ENCODE assay signal across 1 cellular context in the genomic region with DNA sequence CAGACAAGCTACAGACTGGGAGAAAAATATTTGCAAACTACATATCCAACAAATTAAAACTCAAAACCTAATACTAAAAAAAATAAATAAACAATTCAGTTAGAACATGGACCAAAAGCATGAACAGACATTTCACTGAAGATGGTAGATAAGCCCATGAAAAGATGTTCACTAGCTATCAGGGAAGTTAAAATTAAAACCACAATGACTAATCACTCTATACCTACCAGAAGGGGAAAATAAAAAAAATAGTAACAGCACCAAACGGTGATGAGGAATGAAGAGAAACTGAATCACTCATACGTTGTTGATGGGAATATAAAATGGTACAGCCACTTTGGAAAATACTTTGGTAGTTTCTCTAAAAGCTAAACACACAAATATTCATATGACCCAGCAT.
TF ChIP-seq lines count a peak whose summit lies in the region.

No MANE protein-coding gene starts in this region.

TF ChIP-seq in K562, 482 proteins besides CTCF, POLR2A, EP300 and RAD21 (continued from another document and continues in another):
- TF ChIP-seq CBFA2T2 (conservative IDR thresholded peaks at IDR 0.05) (0 out of 2 replicates have a peak, but pooled peaks have one; percentile 10), MNT (conservative IDR thresholded peaks at IDR 0.05) (0 out of 4 replicates have a peak, but pooled peaks of 1 of the 2 experiments have one; percentile 16), ILK (tag; IDR thresholded peaks at IDR 0.05; ENCODE audit: borderline replicate concordance, low read depth) (no peak), PRDM10 (IDR thresholded peaks at IDR 0.05; ENCODE audit: partially characterized antibody) (no peak), FOSL1 (tag; conservative IDR thresholded peaks at IDR 0.05) (peak; percentile 51), BMI1 (IDR thresholded peaks at IDR 0.05; ENCODE audit: low read length) (no peak), RCOR1 (IDR thresholded peaks at IDR 0.05; ENCODE audit: borderline replicate concordance in 1 of 2, low read depth in 2 of 2, low read length in 2 of 2) (peak in 1 of 2 experiments; percentile 48; a peak in 1 of 4 replicates), TSC22D4 (tag; IDR thresholded peaks at IDR 0.05) (no peak), HDAC2 (IDR thresholded peaks at IDR 0.05) (peak; percentile 37; the same call in 1 of the 2 replicates), ZNF311 (CRISPR knock-in tag; IDR thresholded peaks at IDR 0.05) (no peak), ZNF316 (IDR thresholded peaks at IDR 0.05) (peak; percentile 56; the same call in 1 of the 2 replicates), NEUROD1 (IDR thresholded peaks at IDR 0.05; ENCODE audit: borderline replicate concordance, low read depth, low read length, partially characterized antibody) (no peak), BCL6 (CRISPR knock-in tag; IDR thresholded peaks at IDR 0.05) (no peak), SNIP1 (IDR thresholded peaks at IDR 0.05; ENCODE audit: low read depth) (no peak), TEAD4 (IDR thresholded peaks at IDR 0.05; ENCODE audit: low read length) (0 out of 2 replicates have a peak, but pooled peaks have one; percentile 14), TEAD4 (CRISPR knock-in tag; IDR thresholded peaks at IDR 0.05; ENCODE audit: borderline replicate concordance) (no peak), HOMEZ (CRISPR knock-in tag; IDR thresholded peaks at IDR 0.05) (no peak), GTF3C2 (IDR thresholded peaks at IDR 0.05; ENCODE audit: borderline replicate concordance, extremely low read depth, insufficient read length) (no peak), ZNF766 (CRISPR knock-in tag; conservative IDR thresholded peaks at IDR 0.05) (no peak), ZNF395 (CRISPR knock-in tag; IDR thresholded peaks at IDR 0.05) (no peak), NKRF (IDR thresholded peaks at IDR 0.05; ENCODE audit: borderline replicate concordance) (no peak), YY1 (IDR thresholded peaks at IDR 0.05; ENCODE audit: borderline replicate concordance in 1 of 3, control insufficient read depth in 1 of 3, extremely low read depth in 1 of 3, insufficient read depth in 3 of 3, insufficient read length in 1 of 3, insufficient replicate concordance in 2 of 3, low read depth in 1 of 3, low read length in 2 of 3) (no peak), WHSC1 (IDR thresholded peaks at IDR 0.05; ENCODE audit: low read length) (no peak), SRF (CRISPR knock-in tag; IDR thresholded peaks at IDR 0.05) (no peak), U2AF2 (optimal IDR thresholded peaks at IDR 0.05; ENCODE audit: low read depth, low read length) (no peak)
- TF ChIP-seq, protein P1, sequence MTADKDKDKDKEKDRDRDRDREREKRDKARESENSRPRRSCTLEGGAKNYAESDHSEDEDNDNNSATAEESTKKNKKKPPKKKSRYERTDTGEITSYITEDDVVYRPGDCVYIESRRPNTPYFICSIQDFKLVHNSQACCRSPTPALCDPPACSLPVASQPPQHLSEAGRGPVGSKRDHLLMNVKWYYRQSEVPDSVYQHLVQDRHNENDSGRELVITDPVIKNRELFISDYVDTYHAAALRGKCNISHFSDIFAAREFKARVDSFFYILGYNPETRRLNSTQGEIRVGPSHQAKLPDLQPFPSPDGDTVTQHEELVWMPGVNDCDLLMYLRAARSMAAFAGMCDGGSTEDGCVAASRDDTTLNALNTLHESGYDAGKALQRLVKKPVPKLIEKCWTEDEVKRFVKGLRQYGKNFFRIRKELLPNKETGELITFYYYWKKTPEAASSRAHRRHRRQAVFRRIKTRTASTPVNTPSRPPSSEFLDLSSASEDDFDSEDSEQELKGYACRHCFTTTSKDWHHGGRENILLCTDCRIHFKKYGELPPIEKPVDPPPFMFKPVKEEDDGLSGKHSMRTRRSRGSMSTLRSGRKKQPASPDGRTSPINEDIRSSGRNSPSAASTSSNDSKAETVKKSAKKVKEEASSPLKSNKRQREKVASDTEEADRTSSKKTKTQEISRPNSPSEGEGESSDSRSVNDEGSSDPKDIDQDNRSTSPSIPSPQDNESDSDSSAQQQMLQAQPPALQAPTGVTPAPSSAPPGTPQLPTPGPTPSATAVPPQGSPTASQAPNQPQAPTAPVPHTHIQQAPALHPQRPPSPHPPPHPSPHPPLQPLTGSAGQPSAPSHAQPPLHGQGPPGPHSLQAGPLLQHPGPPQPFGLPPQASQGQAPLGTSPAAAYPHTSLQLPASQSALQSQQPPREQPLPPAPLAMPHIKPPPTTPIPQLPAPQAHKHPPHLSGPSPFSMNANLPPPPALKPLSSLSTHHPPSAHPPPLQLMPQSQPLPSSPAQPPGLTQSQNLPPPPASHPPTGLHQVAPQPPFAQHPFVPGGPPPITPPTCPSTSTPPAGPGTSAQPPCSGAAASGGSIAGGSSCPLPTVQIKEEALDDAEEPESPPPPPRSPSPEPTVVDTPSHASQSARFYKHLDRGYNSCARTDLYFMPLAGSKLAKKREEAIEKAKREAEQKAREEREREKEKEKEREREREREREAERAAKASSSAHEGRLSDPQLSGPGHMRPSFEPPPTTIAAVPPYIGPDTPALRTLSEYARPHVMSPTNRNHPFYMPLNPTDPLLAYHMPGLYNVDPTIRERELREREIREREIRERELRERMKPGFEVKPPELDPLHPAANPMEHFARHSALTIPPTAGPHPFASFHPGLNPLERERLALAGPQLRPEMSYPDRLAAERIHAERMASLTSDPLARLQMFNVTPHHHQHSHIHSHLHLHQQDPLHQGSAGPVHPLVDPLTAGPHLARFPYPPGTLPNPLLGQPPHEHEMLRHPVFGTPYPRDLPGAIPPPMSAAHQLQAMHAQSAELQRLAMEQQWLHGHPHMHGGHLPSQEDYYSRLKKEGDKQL (CRISPR knock-in tag; IDR thresholded peaks at IDR 0.05; ENCODE audit: borderline replicate concordance) = no peak
- TF ChIP-seq, protein P2, sequence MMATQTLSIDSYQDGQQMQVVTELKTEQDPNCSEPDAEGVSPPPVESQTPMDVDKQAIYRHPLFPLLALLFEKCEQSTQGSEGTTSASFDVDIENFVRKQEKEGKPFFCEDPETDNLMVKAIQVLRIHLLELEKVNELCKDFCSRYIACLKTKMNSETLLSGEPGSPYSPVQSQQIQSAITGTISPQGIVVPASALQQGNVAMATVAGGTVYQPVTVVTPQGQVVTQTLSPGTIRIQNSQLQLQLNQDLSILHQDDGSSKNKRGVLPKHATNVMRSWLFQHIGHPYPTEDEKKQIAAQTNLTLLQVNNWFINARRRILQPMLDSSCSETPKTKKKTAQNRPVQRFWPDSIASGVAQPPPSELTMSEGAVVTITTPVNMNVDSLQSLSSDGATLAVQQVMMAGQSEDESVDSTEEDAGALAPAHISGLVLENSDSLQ (IDR thresholded peaks at IDR 0.05) = no peak
- TF ChIP-seq, protein P3, sequence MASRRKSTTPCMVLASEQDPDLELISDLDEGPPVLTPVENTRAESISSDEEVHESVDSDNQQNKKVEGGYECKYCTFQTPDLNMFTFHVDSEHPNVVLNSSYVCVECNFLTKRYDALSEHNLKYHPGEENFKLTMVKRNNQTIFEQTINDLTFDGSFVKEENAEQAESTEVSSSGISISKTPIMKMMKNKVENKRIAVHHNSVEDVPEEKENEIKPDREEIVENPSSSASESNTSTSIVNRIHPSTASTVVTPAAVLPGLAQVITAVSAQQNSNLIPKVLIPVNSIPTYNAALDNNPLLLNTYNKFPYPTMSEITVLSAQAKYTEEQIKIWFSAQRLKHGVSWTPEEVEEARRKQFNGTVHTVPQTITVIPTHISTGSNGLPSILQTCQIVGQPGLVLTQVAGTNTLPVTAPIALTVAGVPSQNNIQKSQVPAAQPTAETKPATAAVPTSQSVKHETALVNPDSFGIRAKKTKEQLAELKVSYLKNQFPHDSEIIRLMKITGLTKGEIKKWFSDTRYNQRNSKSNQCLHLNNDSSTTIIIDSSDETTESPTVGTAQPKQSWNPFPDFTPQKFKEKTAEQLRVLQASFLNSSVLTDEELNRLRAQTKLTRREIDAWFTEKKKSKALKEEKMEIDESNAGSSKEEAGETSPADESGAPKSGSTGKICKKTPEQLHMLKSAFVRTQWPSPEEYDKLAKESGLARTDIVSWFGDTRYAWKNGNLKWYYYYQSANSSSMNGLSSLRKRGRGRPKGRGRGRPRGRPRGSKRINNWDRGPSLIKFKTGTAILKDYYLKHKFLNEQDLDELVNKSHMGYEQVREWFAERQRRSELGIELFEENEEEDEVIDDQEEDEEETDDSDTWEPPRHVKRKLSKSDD (conservative IDR thresholded peaks at IDR 0.05; ENCODE audit: low read length) = no peak
